Comparison of ENCODE assay signal across 9 cellular contexts in the genomic region with DNA sequence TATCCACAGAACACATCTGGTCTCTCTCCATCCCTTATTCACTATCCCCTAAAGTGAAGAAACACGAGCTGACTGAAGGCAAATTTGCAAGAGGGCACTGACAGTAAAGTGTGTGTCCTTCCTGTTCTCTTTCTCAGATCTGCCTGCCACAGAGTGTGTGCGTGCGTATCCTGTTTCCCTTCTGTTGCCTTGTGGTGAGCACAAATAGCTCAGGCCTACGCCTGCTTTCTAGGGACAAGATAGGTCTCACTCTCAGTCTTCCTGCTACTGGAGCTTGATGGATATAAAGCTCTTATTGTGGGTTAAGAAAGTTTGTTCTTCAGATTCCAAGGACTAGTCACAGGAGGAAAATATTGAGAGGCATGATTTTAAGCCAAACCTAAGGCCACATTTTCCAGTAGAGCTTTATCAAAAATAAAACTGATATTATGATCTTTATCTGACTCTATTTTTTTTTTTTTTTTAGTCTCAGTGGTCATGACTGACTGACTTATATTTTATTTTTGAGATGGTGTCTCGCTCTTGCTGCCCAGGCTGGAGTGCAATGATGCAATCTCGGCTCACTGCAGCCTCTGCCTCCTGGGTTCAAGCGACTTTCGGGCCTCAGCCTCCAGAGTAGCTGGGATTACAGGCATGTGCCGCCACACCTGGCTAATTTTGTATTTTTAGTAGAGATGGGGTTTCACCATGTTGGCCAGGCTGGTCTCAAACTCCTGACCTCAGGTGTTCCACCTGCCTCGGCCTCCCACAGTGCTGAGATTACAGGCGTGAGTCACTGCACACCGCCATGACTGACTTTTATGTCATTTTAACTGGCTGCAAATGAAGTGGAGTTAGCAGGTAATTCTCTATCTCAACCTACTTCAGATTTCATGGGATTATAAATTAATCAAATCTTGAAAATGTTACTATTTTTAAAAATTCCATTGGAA.
DNase-seq lines count a peak whose midpoint lies in the region; ATAC-seq lines count a peak whose summit lies in the region.
"Had no signal": no experiment of that assay in that cellular context is flagged by ENCODE, and none has a peak within 500 bp of the region (broad histone marks: within the 10 kb centered on the region; RNA-seq: fewer than 3 reads in every experiment).

No MANE protein-coding gene starts in this region.

- POLR2A ChIA-PET in activated CD8-positive, alpha-beta T cell treated with anti-CD3 and anti-CD28 coated beads, Interleukin-2, amount 10 ng/mL, durations not matched to agents 7 days and 5 days (lab: Charles Lee): interaction anchor here (0.6 to 1.0 kb wide), 2 partner anchors 206 to 401 kb away, joined by 3 to 4 read pairs; a partner anchor contains a TSS

- no peaks in the 10 kb centered on the region for H4K20me1 ChIP-seq in GM23248 (ENCODE audit: insufficient read depth)

- no peaks in the 10 kb centered on the region for H3K9me3 Mint-ChIP-seq in activated CD8-positive, alpha-beta T cell treated with anti-CD3 and anti-CD28 coated beads, Interleukin-2, amount 10 ng/mL, durations not matched to agents 7 days and 5 days (ENCODE audit: insufficient read depth)

- no peaks in the 10 kb centered on the region for H3K9me3 ChIP-seq in GM23248 (ENCODE audit: low read depth)
- H3K9me3 ChIP-seq: A549 had no signal

- no peak overlapping the region for H2AFZ ChIP-seq in GM23248

- no peak overlapping the region for H3K4me2 ChIP-seq in GM23248 (ENCODE audit: unreplicated experiment)
- H3K4me2 ChIP-seq: A549 had no signal

- H3K79me2 ChIP-seq in GM23248 (ENCODE audit: insufficient read depth): no peaks in the 10 kb centered on the region

- H3K27me3 ChIP-seq in GM23248 (replicated peaks; ENCODE audit: insufficient read depth): no peaks in the 10 kb centered on the region

- in situ Hi-C loops in GM23248 (cut with MboI): no loop called here

- no peaks in the 10 kb centered on the region for H3K4me1 ChIP-seq in GM23248 (ENCODE audit: insufficient read depth)
- H3K4me1 ChIP-seq: A549 had no signal

- no peaks in the 10 kb centered on the region for H3K36me3 ChIP-seq in GM23248 (ENCODE audit: low read depth)

- H3K4me3 Mint-ChIP-seq in activated CD8-positive, alpha-beta T cell treated with anti-CD3 and anti-CD28 coated beads, Interleukin-2, amount 10 ng/mL, durations not matched to agents 7 days and 5 days: peak overlapping the region; percentile 20

- H3K27me3 Mint-ChIP-seq in activated CD8-positive, alpha-beta T cell treated with anti-CD3 and anti-CD28 coated beads, Interleukin-2, amount 10 ng/mL, durations not matched to agents 7 days and 5 days (ENCODE audit: low read depth): no peaks in the 10 kb centered on the region

- CTCF ChIA-PET in activated CD8-positive, alpha-beta T cell treated with anti-CD3 and anti-CD28 coated beads, Interleukin-2, amount 10 ng/mL, durations not matched to agents 7 days and 5 days (lab: Charles Lee): interaction anchor here (0.8 to 1.2 kb wide), 6 partner anchors 12 to 141 kb away, joined by 3 to 4 read pairs (median 3); no protein-coding TSS in a partner anchor

- 86 to 90% methylated on average over 12 of the region's 12 CpGs for WGBS in GM23248 (ENCODE audit: low coverage in 1 of 2, low lambda C conversion rate in 2 of 2, missing lambda C conversion rate in 2 of 2), 2 experiments

- peak overlapping the region; percentile 83 for H3K27ac Mint-ChIP-seq in activated CD8-positive, alpha-beta T cell treated with anti-CD3 and anti-CD28 coated beads, Interleukin-2, amount 10 ng/mL, durations not matched to agents 7 days and 5 days

- peaks cover 38% of the 10 kb centered on the region for H3K4me1 Mint-ChIP-seq in activated CD8-positive, alpha-beta T cell treated with anti-CD3 and anti-CD28 coated beads, Interleukin-2, amount 10 ng/mL, durations not matched to agents 7 days and 5 days (ENCODE audit: low read depth)

- peaks cover 5% of the 10 kb centered on the region for H3K36me3 Mint-ChIP-seq in activated CD8-positive, alpha-beta T cell treated with anti-CD3 and anti-CD28 coated beads, Interleukin-2, amount 10 ng/mL, durations not matched to agents 7 days and 5 days (ENCODE audit: low read depth)

- no peaks in the 10 kb centered on the region for H3K9me2 ChIP-seq in GM23248 (ENCODE audit: insufficient read depth)

- H3K27ac ChIP-seq in GM23248: no peak overlapping the region
- H3K27ac ChIP-seq: A549 had no signal

- no peak overlapping the region for H3K9ac ChIP-seq in GM23248

- H3K4me3 ChIP-seq in GM23248: no peak overlapping the region
- H3K4me3 ChIP-seq: A549 had no signal

- ATAC-seq in activated CD8-positive, alpha-beta T cell treated with anti-CD3 and anti-CD28 coated beads, Interleukin-2, amount 10 ng/mL, durations not matched to agents 7 days and 5 days: peak; percentile 100
- ATAC-seq: A549 had no signal

- DNase-seq in NCI-H2107 treated with DMSO at 0.1 percent for 48 hours (lab: John Stamatoyannopoulos, UW; ENCODE audit: unreplicated experiment) (peak; percentile 9), NCI-H2107 (lab: John Stamatoyannopoulos, UW) (no peak), GM23248 (peak; percentile 3), Kasumi-1 (lab: John Stamatoyannopoulos, UW) (peak; percentile 98), foreskin melanocyte (peak; percentile 98), NCI-H1048 (lab: John Stamatoyannopoulos, UW) (no peak)
- peak; percentile 85 for DNase-seq in activated CD8-positive, alpha-beta T cell treated with anti-CD3 and anti-CD28 coated beads, Interleukin-2, amount 10 ng/mL, durations not matched to agents 7 days and 5 days
- DNase-seq in stimulated activated CD8-positive, alpha-beta memory T cell treated with anti-CD3 and anti-CD28 coated beads, Interleukin-15, amount 100 ng/mL, for 48 hours (ENCODE audit: low read depth in 2 of 2): peak; percentile 31 to 37

- H3F3A ChIP-seq in GM23248 (ENCODE audit: insufficient read depth): no peaks in the 10 kb centered on the region

Comparison
In these comparisons a context has a peak if more than half of its experiments do, and no peak if none do; other contexts are left out.
1. DNase-seq: peak in NCI-H2107 treated with DMSO at 0.1 percent for 48 hours (single experiment), GM23248 (single experiment), Kasumi-1 (2 of 2), activated CD8-positive, alpha-beta T cell treated with anti-CD3 and anti-CD28 coated beads, Interleukin-2, amount 10 ng/mL, durations not matched to agents 7 days and 5 days (single experiment), foreskin melanocyte (single experiment) and stimulated activated CD8-positive, alpha-beta memory T cell treated with anti-CD3 and anti-CD28 coated beads, Interleukin-15, amount 100 ng/mL, for 48 hours (2 of 2); none in NCI-H2107 (single experiment) and NCI-H1048 (single experiment).